Comparison of ENCODE assay signal across 7 cellular contexts in the genomic region with DNA sequence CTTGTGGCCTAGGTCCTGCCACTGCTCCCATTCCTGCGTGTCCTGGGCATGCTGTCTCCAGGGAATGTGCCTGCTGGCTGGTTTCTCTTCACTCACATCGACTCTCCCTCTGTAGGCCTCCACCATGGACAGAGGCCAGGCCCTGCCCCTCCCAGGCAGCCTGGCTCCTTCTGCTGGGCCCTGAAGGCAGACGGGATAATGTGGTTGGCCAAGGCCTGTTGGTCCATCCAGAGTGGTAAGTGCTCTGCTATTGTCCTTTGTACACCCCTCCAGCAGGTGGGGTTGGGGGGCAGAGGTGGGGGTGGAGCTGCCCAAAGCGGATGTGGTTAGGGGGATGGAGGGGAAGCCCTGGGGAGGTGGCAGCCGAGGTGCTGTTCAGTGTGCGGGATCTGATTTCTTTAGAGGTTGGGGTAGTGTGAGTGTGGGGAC. TPM values are rescaled to one million over a fixed set of nuclear protein-coding genes. Genes with fewer than 3 reads are reported as not detected.
A peak's percentile ranks its signal among the peaks of the same experiment; 100 is the strongest.
DNase-seq lines count a peak whose midpoint lies in the region; ATAC-seq and TF ChIP-seq lines count a peak whose summit lies in the region.

No MANE protein-coding gene starts in this region.

- peak; percentile 58 for DNase-seq in GM19238 (ENCODE audit: insufficient read length, low spot score)
- DNase-seq in WTC11 (ENCODE audit: low spot score) = peak; percentile 42
- DNase-seq in fibroblast of peridontal ligament (ENCODE audit: extremely low read depth) = peak; percentile 51
- DNase-seq in stimulated activated naive B cell treated with anti-CD40 and anti-IgM and Interleukin-4, amounts not matched to agents 10 μg/mL and 1 μg/mL and 100 μg/mL, for 72 hours = no peak
- no peak for DNase-seq in osteocyte (ENCODE audit: extremely low spot score, unreplicated experiment)

- H3K9me3 Mint-ChIP-seq in WTC11 (no peaks in the 10 kb centered on the region), osteocyte (ENCODE audit: unreplicated experiment) (no peaks in the 10 kb centered on the region)
- no peaks in the 10 kb centered on the region for H3K9me3 Mint-ChIP-seq in stimulated activated naive B cell treated with anti-CD40 and anti-IgM and Interleukin-4, amounts not matched to agents 10 μg/mL and 1 μg/mL and 100 μg/mL, for 72 hours

- H3K36me3 Mint-ChIP-seq in WTC11 = no peaks in the 10 kb centered on the region
- H3K36me3 Mint-ChIP-seq in stimulated activated naive B cell treated with anti-CD40 and anti-IgM and Interleukin-4, amounts not matched to agents 10 μg/mL and 1 μg/mL and 100 μg/mL, for 72 hours = peaks cover 11 to 14% of the 10 kb centered on the region in 2 donors
- H3K36me3 Mint-ChIP-seq in osteocyte (ENCODE audit: unreplicated experiment) = no peaks in the 10 kb centered on the region

- H3K27me3 Mint-ChIP-seq in WTC11 (ENCODE audit: low read depth) = peaks cover 8% of the 10 kb centered on the region; the same call in 1 of the 2 replicates
- no peaks in the 10 kb centered on the region for H3K27me3 Mint-ChIP-seq in stimulated activated naive B cell treated with anti-CD40 and anti-IgM and Interleukin-4, amounts not matched to agents 10 μg/mL and 1 μg/mL and 100 μg/mL, for 72 hours
- H3K27me3 Mint-ChIP-seq in osteocyte (ENCODE audit: unreplicated experiment) = no peaks in the 10 kb centered on the region

- H3K27ac Mint-ChIP-seq in WTC11 = no peak overlapping the region
- peak overlapping the region; percentile 78 for H3K27ac Mint-ChIP-seq in stimulated activated naive B cell treated with anti-CD40 and anti-IgM and Interleukin-4, amounts not matched to agents 10 μg/mL and 1 μg/mL and 100 μg/mL, for 72 hours
- no peak overlapping the region for H3K27ac Mint-ChIP-seq in osteocyte (ENCODE audit: unreplicated experiment)

- ATAC-seq in WTC11 (peak; percentile 65), HG02798 (IDR thresholded peaks at IDR 0.05; ENCODE audit: poor library complexity, unreplicated experiment) (no peak), HG03521 (IDR thresholded peaks at IDR 0.05; ENCODE audit: unreplicated experiment) (no peak)
- peak; percentile 46 to 63 for ATAC-seq in stimulated activated naive B cell treated with anti-CD40 and anti-IgM and Interleukin-4, amounts not matched to agents 10 μg/mL and 1 μg/mL and 100 μg/mL, for 72 hours (replicated peaks)

- peaks cover 12% of the 10 kb centered on the region for H3K4me1 Mint-ChIP-seq in WTC11
- H3K4me1 Mint-ChIP-seq in stimulated activated naive B cell treated with anti-CD40 and anti-IgM and Interleukin-4, amounts not matched to agents 10 μg/mL and 1 μg/mL and 100 μg/mL, for 72 hours = peaks cover 61 to 91% of the 10 kb centered on the region in 2 donors
- peaks cover 20% of the 10 kb centered on the region for H3K4me1 Mint-ChIP-seq in osteocyte (ENCODE audit: unreplicated experiment)

- POLR2A ChIA-PET in WTC11 (lab: Charles Lee) = interaction anchor here (1.1 kb wide), 1 partner anchor 9 kb away, joined by 4 read pairs; the partner anchor contains the start of gene NR4A1

- TF ChIP-seq CTCF in WTC11 (IDR thresholded peaks at IDR 0.05) (no peak), osteocyte (IDR thresholded peaks at IDR 0.05) (no peak)

- H3K4me3 Mint-ChIP-seq in WTC11 = no peak overlapping the region
- H3K4me3 Mint-ChIP-seq in stimulated activated naive B cell treated with anti-CD40 and anti-IgM and Interleukin-4, amounts not matched to agents 10 μg/mL and 1 μg/mL and 100 μg/mL, for 72 hours = peak overlapping the region; percentile 73 to 75
- no peak overlapping the region for H3K4me3 Mint-ChIP-seq in osteocyte (ENCODE audit: unreplicated experiment)

- CTCF ChIA-PET in WTC11 (lab: Charles Lee) = interaction anchor here (0.9 to 7.1 kb wide), 2 partner anchors 16 to 41 kb away, joined by 3 to 130 read pairs; no protein-coding TSS in a partner anchor

TF ChIP-seq in WTC11, 78 proteins besides CTCF, POLR2A, EP300 and RAD21:
- no peak for TF ChIP-seq RELA (CRISPR knock-in tag; IDR thresholded peaks at IDR 0.05; ENCODE audit: borderline replicate concordance)
- no peak for TF ChIP-seq SMAD3 (CRISPR knock-in tag; IDR thresholded peaks at IDR 0.05; ENCODE audit: borderline replicate concordance)
- no peak for TF ChIP-seq ZNF416 (CRISPR knock-in tag; IDR thresholded peaks at IDR 0.05)
- no peak for TF ChIP-seq NR1H2 (CRISPR knock-in tag; IDR thresholded peaks at IDR 0.05)
- TF ChIP-seq MLX (CRISPR knock-in tag; IDR thresholded peaks at IDR 0.05) = no peak
- TF ChIP-seq SMAD4 (CRISPR knock-in tag; IDR thresholded peaks at IDR 0.05) = no peak
- TF ChIP-seq ZNF263 (CRISPR knock-in tag; IDR thresholded peaks at IDR 0.05; ENCODE audit: low read depth) = no peak
- TF ChIP-seq, protein P1, sequence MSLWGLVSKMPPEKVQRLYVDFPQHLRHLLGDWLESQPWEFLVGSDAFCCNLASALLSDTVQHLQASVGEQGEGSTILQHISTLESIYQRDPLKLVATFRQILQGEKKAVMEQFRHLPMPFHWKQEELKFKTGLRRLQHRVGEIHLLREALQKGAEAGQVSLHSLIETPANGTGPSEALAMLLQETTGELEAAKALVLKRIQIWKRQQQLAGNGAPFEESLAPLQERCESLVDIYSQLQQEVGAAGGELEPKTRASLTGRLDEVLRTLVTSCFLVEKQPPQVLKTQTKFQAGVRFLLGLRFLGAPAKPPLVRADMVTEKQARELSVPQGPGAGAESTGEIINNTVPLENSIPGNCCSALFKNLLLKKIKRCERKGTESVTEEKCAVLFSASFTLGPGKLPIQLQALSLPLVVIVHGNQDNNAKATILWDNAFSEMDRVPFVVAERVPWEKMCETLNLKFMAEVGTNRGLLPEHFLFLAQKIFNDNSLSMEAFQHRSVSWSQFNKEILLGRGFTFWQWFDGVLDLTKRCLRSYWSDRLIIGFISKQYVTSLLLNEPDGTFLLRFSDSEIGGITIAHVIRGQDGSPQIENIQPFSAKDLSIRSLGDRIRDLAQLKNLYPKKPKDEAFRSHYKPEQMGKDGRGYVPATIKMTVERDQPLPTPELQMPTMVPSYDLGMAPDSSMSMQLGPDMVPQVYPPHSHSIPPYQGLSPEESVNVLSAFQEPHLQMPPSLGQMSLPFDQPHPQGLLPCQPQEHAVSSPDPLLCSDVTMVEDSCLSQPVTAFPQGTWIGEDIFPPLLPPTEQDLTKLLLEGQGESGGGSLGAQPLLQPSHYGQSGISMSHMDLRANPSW (CRISPR knock-in tag; conservative IDR thresholded peaks at IDR 0.05; ENCODE audit: low read depth) = no peak
- TF ChIP-seq OVOL2 (CRISPR knock-in tag; IDR thresholded peaks at IDR 0.05; ENCODE audit: borderline replicate concordance) = no peak
- no peak for TF ChIP-seq JAZF1 (CRISPR knock-in tag; IDR thresholded peaks at IDR 0.05)
- TF ChIP-seq CREB1 (CRISPR knock-in tag; IDR thresholded peaks at IDR 0.05) = no peak

RNA-seq across cellular contexts. Expression of gene NR4A1, which starts 9.5 kb away (rescaled TPM):
- 19.2 to 26.9 TPM (median 22.0 TPM) in 3 replicates for total RNA-seq in WTC11 (2021)
- total RNA-seq in osteocyte = 6.7 and 13.0 TPM in 2 replicates

RNA-seq across cellular contexts. Expression of gene ATG101, which starts 28.1 kb away (rescaled TPM):
- total RNA-seq in WTC11 (2021) (43.3 to 52.1 TPM (median 45.0 TPM) in 3 replicates), osteocyte (41.7 and 46.1 TPM in 2 replicates)

RNA-seq across cellular contexts. Expression of gene TAMALIN, which starts 35.0 kb away (rescaled TPM):
- total RNA-seq in WTC11 (2021) = 5.5 to 7.1 TPM (median 6.1 TPM) in 3 replicates
- 22.5 and 25.5 TPM in 2 replicates for total RNA-seq in osteocyte

RNA-seq across cellular contexts. Expression of gene SMIM41, which starts 37.8 kb away (rescaled TPM):
- total RNA-seq in WTC11 (2021) (0.14 to 0.21 TPM in 2 of 3 replicates, not detected in the other), osteocyte (not detected in 2 replicates)

Comparison
In these comparisons a context has a peak if more than half of its experiments do, and no peak if none do; other contexts are left out.
1. DNase-seq: peak in GM19238 (single experiment), WTC11 (single experiment) and fibroblast of peridontal ligament (single experiment); none in stimulated activated naive B cell treated with anti-CD40 and anti-IgM and Interleukin-4, amounts not matched to agents 10 μg/mL and 1 μg/mL and 100 μg/mL, for 72 hours (single experiment) and osteocyte (single experiment).
2. ATAC-seq: peak in WTC11 (single experiment) and stimulated activated naive B cell treated with anti-CD40 and anti-IgM and Interleukin-4, amounts not matched to agents 10 μg/mL and 1 μg/mL and 100 μg/mL, for 72 hours (2 of 2); none in HG02798 (single experiment) and HG03521 (single experiment).
3. H3K4me3 Mint-ChIP-seq: peak in stimulated activated naive B cell treated with anti-CD40 and anti-IgM and Interleukin-4, amounts not matched to agents 10 μg/mL and 1 μg/mL and 100 μg/mL, for 72 hours (2 of 2); none in WTC11 (single experiment) and osteocyte (single experiment).